12 cellular contexts compared by ENCODE assay signal in genomic region chrX:42119076-42119475, GRCh38.
DNase-seq lines count a peak whose midpoint lies in the region; TF ChIP-seq lines count a peak whose summit lies in the region.
"Had no signal": no experiment of that assay in that cellular context is flagged by ENCODE, and none has a peak within 500 bp of the region (broad histone marks: within the 10 kb centered on the region; RNA-seq: fewer than 3 reads in every experiment).

No MANE protein-coding gene starts in this region.

- H3K4me3 ChIP-seq in epithelial cell of esophagus (ENCODE audit: low read length) (no peak overlapping the region), dorsolateral prefrontal cortex (no peak overlapping the region)
- H3K4me3 ChIP-seq: thoracic aorta had no signal

- intact Hi-C loops in dorsolateral prefrontal cortex (cut with DNase I) = no loop called here

- DNase-seq in SIG-M5 treated with dmso at 0.1 percent for 504 hours (lab: John Stamatoyannopoulos, UW; ENCODE audit: unreplicated experiment) (peak; percentile 1), SIG-M5 (lab: John Stamatoyannopoulos, UW) (no peak), NCI-H524 (lab: John Stamatoyannopoulos, UW) (peak; percentile 8 to 80), epithelial cell of esophagus (ENCODE audit: low read depth) (peak; percentile 94), ecto neural progenitor cell (ENCODE audit: low spot score) (no peak), inferior parietal cortex (ENCODE audit: extremely low spot score) (no peak), cerebellar nuclear complex (lab: John Stamatoyannopoulos, UW) (no peak), dorsolateral prefrontal cortex (no peak)
- DNase-seq: effector CD8-positive, alpha-beta T cell; KBM-7; T-helper 2 cell had no signal

- H3K27me3 ChIP-seq in dorsolateral prefrontal cortex = peaks cover 0 to 61% (median 18%) of the 10 kb centered on the region in 45 donors

- TF ChIP-seq CTCF in epithelial cell of esophagus (IDR thresholded peaks at IDR 0.05; ENCODE audit: insufficient read depth, low read depth, low read length, missing control alignments) (no peak), dorsolateral prefrontal cortex (IDR thresholded peaks at IDR 0.05 in 54 of 56, conservative IDR thresholded peaks at IDR 0.05 in 2 of 56; ENCODE audit: low read depth in 1 of 56, partially characterized antibody in 56 of 56) (no peak)

- H3K27ac ChIP-seq in dorsolateral prefrontal cortex = no peak overlapping the region
- H3K27ac ChIP-seq: thoracic aorta had no signal

Comparison
In these comparisons a context has a peak if more than half of its experiments do, and no peak if none do; other contexts are left out.
1. DNase-seq: peak in SIG-M5 treated with dmso at 0.1 percent for 504 hours (single experiment), NCI-H524 (2 of 2) and epithelial cell of esophagus (single experiment); none in SIG-M5 (single experiment), ecto neural progenitor cell (single experiment), inferior parietal cortex (single experiment), cerebellar nuclear complex (0 of 2) and dorsolateral prefrontal cortex (0 of 10).